In the genomic region with DNA sequence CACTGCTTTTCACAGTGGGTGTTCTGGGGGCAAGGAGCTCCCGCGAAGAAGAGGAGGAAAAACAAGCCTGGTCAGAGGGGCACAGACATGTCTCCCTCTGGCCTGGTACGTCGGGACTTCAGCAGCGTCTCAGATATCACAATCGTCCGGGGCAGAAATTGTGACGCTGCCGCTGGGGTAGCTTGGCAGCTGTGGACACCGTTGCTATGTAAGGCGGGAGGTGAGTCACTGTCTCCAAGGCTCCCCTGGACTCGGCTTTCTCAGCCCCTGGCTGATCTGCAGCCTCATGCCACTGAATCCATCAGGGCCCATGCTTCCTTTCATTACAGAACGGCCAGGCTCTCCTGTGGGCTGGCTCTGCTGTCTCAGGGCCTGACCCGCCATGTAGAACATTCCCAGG, we compare ENCODE assay signal across 17 cellular contexts.
DNase-seq lines count a peak whose midpoint lies in the region; TF ChIP-seq lines count a peak whose summit lies in the region.
"Had no signal": no experiment of that assay in that cellular context is flagged by ENCODE, and none has a peak within 500 bp of the region (broad histone marks: within the 10 kb centered on the region; RNA-seq: fewer than 3 reads in every experiment).

No MANE protein-coding gene starts in this region.

- H3K27ac Mint-ChIP-seq in chondrocyte (ENCODE audit: unreplicated experiment): peak overlapping the region; percentile 97
- peak overlapping the region; percentile 57 for H3K27ac Mint-ChIP-seq in neural progenitor cell
- H3K27ac Mint-ChIP-seq: activated CD8-positive, alpha-beta T cell treated with anti-CD3 and anti-CD28 coated beads for 36 hours; B cell; HFFc6; naive B cell had no signal

- no peaks in the 10 kb centered on the region for H3K27me3 Mint-ChIP-seq in chondrocyte (ENCODE audit: low read depth)
- peaks cover 13% of the 10 kb centered on the region for H3K27me3 Mint-ChIP-seq in neural progenitor cell (ENCODE audit: insufficient read depth, low read depth)
- H3K27me3 Mint-ChIP-seq: activated CD8-positive, alpha-beta T cell treated with anti-CD3 and anti-CD28 coated beads for 36 hours had no signal

- H3K27me3 ChIP-seq in AG04450 (ENCODE audit: control insufficient read depth, insufficient read depth, low read length) (peaks cover 3% of the 10 kb centered on the region), MG63 (no peaks in the 10 kb centered on the region), neural progenitor cell (no peaks in the 10 kb centered on the region), ovary (no peaks in the 10 kb centered on the region)
- H3K27me3 ChIP-seq: colonic mucosa, foreskin keratinocyte had no signal

- no peak overlapping the region for H3K9ac ChIP-seq in neural progenitor cell
- H3K9ac ChIP-seq: KMS-11 had no signal

- DNase-seq in AG04450 (ENCODE audit: low read depth, low spot score) (peak; percentile 23), MG63 (peak; percentile 85), chondrocyte (ENCODE audit: low spot score) (no peak), neural progenitor cell (ENCODE audit: low spot score) (no peak), midbrain (lab: John Stamatoyannopoulos, UW) (no peak), ovary (no peak), NCI-H82 treated with DMSO at 0.1 percent for 48 hours (lab: John Stamatoyannopoulos, UW; ENCODE audit: unreplicated experiment) (no peak)
- no peak for DNase-seq in stimulated activated CD4-positive, alpha-beta T cell treated with anti-CD3 and anti-CD28 coated beads, Interleukin-1b, Interleukin-23, amount 100 ng/mL, for 48 hours
- DNase-seq: activated CD8-positive, alpha-beta T cell treated with anti-CD3 and anti-CD28 coated beads for 36 hours; colonic mucosa; foreskin keratinocyte; HFFc6; naive B cell; OCI-M1; T-helper 2 cell had no signal

- H3K4me2 ChIP-seq in neural progenitor cell: no peak overlapping the region
- H3K4me2 ChIP-seq: KMS-11 had no signal

- H3F3A ChIP-seq in neural progenitor cell (ENCODE audit: low read depth): no peaks in the 10 kb centered on the region

- WGBS in ovary, 3 donors: 67 to 83% (median 68%) methylated on average over 14 of the region's 14 CpGs

- CTCF ChIA-PET in AG04450 (lab: Charles Lee): interaction anchor here (1.3 kb wide), 1 partner anchor 934 kb away, joined by 10 read pairs; no protein-coding TSS in a partner anchor

- H3K9me3 Mint-ChIP-seq in chondrocyte (ENCODE audit: low read depth) (no peaks in the 10 kb centered on the region), neural progenitor cell (no peaks in the 10 kb centered on the region)

- no peaks in the 10 kb centered on the region for H3K79me2 ChIP-seq in neural progenitor cell (ENCODE audit: low read depth)

- H3K36me3 Mint-ChIP-seq in chondrocyte (ENCODE audit: low read depth) (peaks cover 3% of the 10 kb centered on the region), neural progenitor cell (no peaks in the 10 kb centered on the region)

- TF ChIP-seq CTCF in AG04450 (IDR thresholded peaks at IDR 0.05; ENCODE audit: low read depth, low read length) (no peak), chondrocyte (IDR thresholded peaks at IDR 0.05) (no peak), neural progenitor cell (IDR thresholded peaks at IDR 0.05) (no peak), ovary (IDR thresholded peaks at IDR 0.05) (no peak)

- H3K4me3 ChIP-seq in AG04450 (ENCODE audit: low read depth, low read length): no peak overlapping the region
- H3K4me3 ChIP-seq in MG63: no peak overlapping the region
- H3K4me3 ChIP-seq in neural progenitor cell: no peak overlapping the region
- no peak overlapping the region for H3K4me3 ChIP-seq in ovary
- H3K4me3 ChIP-seq: colonic mucosa had no signal

- TF ChIP-seq EP300 in ovary (IDR thresholded peaks at IDR 0.05): no peak

- H2AFZ ChIP-seq in neural progenitor cell (replicated peaks): no peak overlapping the region

- no peak overlapping the region for H3K27ac ChIP-seq in AG04450 (ENCODE audit: low read depth, low read length)
- H3K27ac ChIP-seq in neural progenitor cell: no peak overlapping the region
- H3K27ac ChIP-seq in ovary: no peak overlapping the region
- H3K27ac ChIP-seq: colonic mucosa, foreskin keratinocyte, KMS-11 had no signal

- no peak overlapping the region for H3K4me3 Mint-ChIP-seq in chondrocyte (ENCODE audit: unreplicated experiment)
- H3K4me3 Mint-ChIP-seq in neural progenitor cell: no peak overlapping the region
- H3K4me3 Mint-ChIP-seq: activated CD8-positive, alpha-beta T cell treated with anti-CD3 and anti-CD28 coated beads for 36 hours; B cell; HFFc6; naive B cell had no signal

- H3K4me1 Mint-ChIP-seq in chondrocyte (ENCODE audit: low read depth) (peaks cover 62% of the 10 kb centered on the region), neural progenitor cell (peaks cover 31% of the 10 kb centered on the region)
- H3K4me1 Mint-ChIP-seq: B cell, naive B cell had no signal

- H3K9me3 ChIP-seq in AG04450 (ENCODE audit: control insufficient read depth, insufficient read depth, low read length): peaks cover 17% of the 10 kb centered on the region
- no peaks in the 10 kb centered on the region for H3K9me3 ChIP-seq in MG63
- peaks cover 8% of the 10 kb centered on the region for H3K9me3 ChIP-seq in neural progenitor cell (ENCODE audit: low read depth)
- H3K9me3 ChIP-seq in ovary: peaks cover 0 to 5% of the 10 kb centered on the region in 2 donors
- H3K9me3 ChIP-seq: colonic mucosa had no signal

- no peaks in the 10 kb centered on the region for H3K36me3 ChIP-seq in MG63
- no peaks in the 10 kb centered on the region for H3K36me3 ChIP-seq in neural progenitor cell
- no peaks in the 10 kb centered on the region for H3K36me3 ChIP-seq in ovary
- H3K36me3 ChIP-seq: colonic mucosa had no signal

- H4K20me1 ChIP-seq in neural progenitor cell (ENCODE audit: low read depth): no peaks in the 10 kb centered on the region

- POLR2A ChIA-PET in AG04450 (lab: Yijun Ruan, JAX): no interaction called here

- TF ChIP-seq POLR2A in ovary (IDR thresholded peaks at IDR 0.05): no peak

- no peaks in the 10 kb centered on the region for H3K4me1 ChIP-seq in neural progenitor cell
- H3K4me1 ChIP-seq in ovary (ENCODE audit: insufficient read depth): peaks cover 7% of the 10 kb centered on the region
- H3K4me1 ChIP-seq: colonic mucosa, foreskin keratinocyte had no signal

- intact Hi-C loops in ovary (cut with DNase I): loop anchor here in 1 of 4 donors (10.0 kb wide), 1 partner anchor 478 kb away; no protein-coding TSS in a partner anchor

Comparison
In these comparisons a context has a peak if more than half of its experiments do, and no peak if none do; other contexts are left out.
1. DNase-seq: peak in AG04450 (single experiment) and MG63 (single experiment); none in chondrocyte (single experiment), neural progenitor cell (single experiment), midbrain (single experiment), stimulated activated CD4-positive, alpha-beta T cell treated with anti-CD3 and anti-CD28 coated beads, Interleukin-1b, Interleukin-23, amount 100 ng/mL, for 48 hours (single experiment), ovary (0 of 5) and NCI-H82 treated with DMSO at 0.1 percent for 48 hours (single experiment).